In the genomic region with DNA sequence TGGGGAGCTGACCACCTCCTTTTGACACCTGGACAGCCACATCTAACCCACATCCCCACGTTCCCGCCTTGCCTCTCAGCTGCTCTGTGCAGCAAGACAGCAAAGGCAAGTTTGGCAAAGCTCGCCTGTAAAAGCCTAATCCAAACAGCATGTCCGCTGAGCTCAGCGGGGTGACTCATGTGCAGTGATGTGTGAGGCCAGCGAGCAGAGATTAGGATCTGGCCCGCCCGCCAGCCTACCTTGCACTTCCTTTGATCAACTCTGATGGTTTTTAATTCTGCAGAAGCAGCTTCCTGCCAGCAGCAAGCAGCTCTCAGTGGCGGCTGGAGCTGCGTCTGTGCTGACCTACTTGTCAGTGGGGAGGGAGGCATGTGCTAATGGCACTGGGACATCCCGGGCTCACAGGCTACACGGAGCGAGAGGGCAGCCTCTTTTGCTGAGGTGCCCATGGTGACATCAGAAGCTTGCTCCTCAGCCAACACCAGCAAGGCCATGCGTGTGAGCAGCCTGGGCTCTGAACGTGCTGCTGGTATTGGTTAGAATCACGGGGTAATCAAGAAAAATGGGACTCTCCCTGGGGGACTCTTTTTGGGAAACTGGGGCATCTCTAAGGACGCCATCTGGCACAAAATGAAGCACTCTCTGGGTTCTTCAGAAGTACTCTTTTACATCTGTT, we compare ENCODE assay signal across 8 cellular contexts. TPM values are rescaled to one million over a fixed set of nuclear protein-coding genes. Genes with fewer than 3 reads are reported as not detected.
DNase-seq lines count a peak whose midpoint lies in the region; ATAC-seq and TF ChIP-seq lines count a peak whose summit lies in the region.

No MANE protein-coding gene starts in this region.

- peak overlapping the region; percentile 64 for H3K4me3 Mint-ChIP-seq in MCF 10A (ENCODE audit: unreplicated experiment)

- H3K4me1 Mint-ChIP-seq in MCF 10A (ENCODE audit: insufficient read depth, unreplicated experiment) = peaks cover 42% of the 10 kb centered on the region

- ATAC-seq in GM18508 (IDR thresholded peaks at IDR 0.05; ENCODE audit: insufficient read depth, unreplicated experiment) = peak; percentile 81
- ATAC-seq in HG02885 (IDR thresholded peaks at IDR 0.05; ENCODE audit: poor library complexity, unreplicated experiment) = peak; percentile 74

- H3K27ac Mint-ChIP-seq in MCF 10A (ENCODE audit: low read depth, unreplicated experiment) = peak overlapping the region; percentile 0

- no peaks in the 10 kb centered on the region for H3K27me3 Mint-ChIP-seq in MCF 10A (ENCODE audit: insufficient read depth, unreplicated experiment)

- H3K36me3 Mint-ChIP-seq in MCF 10A (ENCODE audit: insufficient read depth, unreplicated experiment) = no peaks in the 10 kb centered on the region

- H3K9me3 Mint-ChIP-seq in MCF 10A (ENCODE audit: unreplicated experiment) = no peaks in the 10 kb centered on the region

- no TSS peak for BruUV-seq in MCF 10A (replicated peaks; lab: Mats Ljungman, UMichigan)

- TF ChIP-seq CTCF in VCaP (conservative IDR thresholded peaks at IDR 0.05) = no peak
- TF ChIP-seq CTCF in MCF 10A (IDR thresholded peaks at IDR 0.05; ENCODE audit: unreplicated experiment) = no peak

- CTCF ChIA-PET in MCF 10A (lab: Yijun Ruan, JAX) = interaction anchor here (0.6 to 1.2 kb wide), 7 partner anchors 11 to 263 kb away, joined by 3 to 6 read pairs (median 3); no protein-coding TSS in a partner anchor

- DNase-seq in NCI-H2029 treated with DMSO at 0.1 percent for 48 hours (lab: John Stamatoyannopoulos, UW) (peak; percentile 17), MCF 10A (ENCODE audit: unreplicated experiment) (peak; percentile 93), islet precursor cell (peak; percentile 99), SKM-1 treated with dmso at 0.1 percent for 144 hours (lab: John Stamatoyannopoulos, UW; ENCODE audit: unreplicated experiment) (no peak)
- DNase-seq in stimulated activated CD4-positive, alpha-beta T cell treated with anti-CD3 and anti-CD28 coated beads, Interleukin-12 subunit alpha, Interleukin-12 subunit beta, amount 100 ng/mL, for 4 hours = peak; percentile 73

- POLR2A ChIA-PET in MCF 10A (lab: Yijun Ruan, JAX) = interaction anchor here (0.6 to 2.1 kb wide), 16 partner anchors 9 to 285 kb away, joined by 3 to 26 read pairs (median 3); a partner anchor contains a TSS

- intact Hi-C loops in MCF 10A (cut with micrococcal nuclease) = no loop called here

- peak overlapping the region; percentile 96 for H3K27ac ChIP-seq in VCaP

RNA-seq across cellular contexts. Expression of a gene that starts 36.0 kb away (rescaled TPM):
- 31.2 and 34.5 TPM in 2 replicates for total RNA-seq in MCF 10A (2022)
